Comparison of ENCODE assay signal across 1 cellular context in genomic region chr6:28906674-28907073, GRCh38.
TF ChIP-seq lines count a peak whose summit lies in the region.

No MANE protein-coding gene starts in this region.

TF ChIP-seq in IMR-90, 13 proteins besides CTCF, POLR2A, EP300 and RAD21 (continued from another document):
- TF ChIP-seq MAFK (IDR thresholded peaks at IDR 0.05; ENCODE audit: low read depth, low read length) (no peak), FOS (IDR thresholded peaks at IDR 0.05; ENCODE audit: low read depth, low read length) (no peak), NFE2L2 (IDR thresholded peaks at IDR 0.05; ENCODE audit: low read depth, low read length) (no peak), MAZ (IDR thresholded peaks at IDR 0.05; ENCODE audit: borderline replicate concordance, low read depth, low read length) (no peak), USF2 (IDR thresholded peaks at IDR 0.05; ENCODE audit: low read depth, low read length) (no peak), MXI1 (IDR thresholded peaks at IDR 0.05; ENCODE audit: borderline replicate concordance, low read depth, low read length) (no peak), RFX5 (IDR thresholded peaks at IDR 0.05; ENCODE audit: low read depth, low read length) (no peak), CHD1 (IDR thresholded peaks at IDR 0.05; ENCODE audit: low read depth, low read length) (no peak), BHLHE40 (IDR thresholded peaks at IDR 0.05; ENCODE audit: low read depth, low read length) (no peak), CEBPB (IDR thresholded peaks at IDR 0.05; ENCODE audit: low read depth, low read length) (no peak)
